ENCODE assay signal across 8 cellular contexts in the genomic region with DNA sequence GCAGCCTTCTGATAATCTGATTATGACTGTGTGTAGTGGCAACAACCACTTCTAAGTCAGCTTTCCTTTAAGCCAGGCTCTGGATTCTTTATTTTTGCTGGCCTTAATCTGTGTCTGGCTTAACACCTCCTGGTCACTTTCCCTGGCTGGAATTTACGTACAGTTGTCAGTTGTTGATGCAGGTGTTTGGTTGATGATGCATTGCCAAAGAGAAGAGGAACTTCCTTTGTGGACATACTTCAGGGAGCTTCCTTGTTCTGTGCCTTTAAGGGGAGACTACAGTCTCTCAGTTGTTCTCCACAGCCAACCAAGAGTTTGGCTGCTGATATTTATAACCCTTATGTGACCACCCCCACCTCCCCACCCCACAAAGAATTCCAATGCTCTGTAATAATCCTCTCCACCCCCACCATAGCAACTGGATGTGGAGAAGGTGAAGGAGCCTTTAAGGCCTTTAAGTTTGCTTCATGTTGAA.
DNase-seq lines count a peak whose midpoint lies in the region; ATAC-seq, FAIRE-seq and TF ChIP-seq lines count a peak whose summit lies in the region.

No MANE protein-coding gene starts in this region.

- FAIRE-seq in H54 (lab: Jason Lieb, UNC), result peak; percentile 92

- no peak overlapping the region for H3K4me3 ChIP-seq in foreskin fibroblast (ENCODE audit: low read depth in 1 of 2, low read length in 2 of 2)
- no peak overlapping the region for H3K4me3 ChIP-seq in H7 (ENCODE audit: insufficient read depth, low read depth, low read length)

- CTCF ChIA-PET in RWPE1 (lab: Yijun Ruan, JAX), result interaction anchor here (0.6 to 2.0 kb wide), 6 partner anchors 16 to 595 kb away, joined by 3 to 5 read pairs (median 4); no protein-coding TSS in a partner anchor

- H3K27me3 ChIP-seq in H7 (ENCODE audit: control insufficient read depth, insufficient read depth, low read length), result no peaks in the 10 kb centered on the region

- H3K36me3 ChIP-seq in H7 (replicated peaks; ENCODE audit: control insufficient read depth, insufficient read depth, low read length), result peaks cover under 1% of the 10 kb centered on the region

- H3K27ac ChIP-seq in RWPE1, result no peak overlapping the region

- no peak for TF ChIP-seq POLR2A in H54 (IDR thresholded peaks at IDR 0.05; ENCODE audit: low read depth, low read length)

- TF ChIP-seq CTCF in RWPE1 (conservative IDR thresholded peaks at IDR 0.05; ENCODE audit: low read depth), result no peak
- no peak for TF ChIP-seq CTCF in foreskin fibroblast (IDR thresholded peaks at IDR 0.05; ENCODE audit: low read depth, low read length)

- no peak for ATAC-seq in HG03045 (IDR thresholded peaks at IDR 0.05; ENCODE audit: unreplicated experiment)
- no peak for ATAC-seq in HG03196 (IDR thresholded peaks at IDR 0.05; ENCODE audit: unreplicated experiment)

- peak; percentile 69 for DNase-seq in H54 (ENCODE audit: insufficient read length, low spot score)
- DNase-seq in RWPE1 (ENCODE audit: low spot score), result peak; percentile 65
- peak; percentile 85 to 93 for DNase-seq in foreskin fibroblast
- DNase-seq in renal cortical epithelial cell (ENCODE audit: low read depth), result peak; percentile 95
- DNase-seq in NCI-H345 treated with DMSO at 0.1 percent for 48 hours (lab: John Stamatoyannopoulos, UW; ENCODE audit: unreplicated experiment), result no peak
- DNase-seq in H7, result no peak

- POLR2A ChIA-PET in RWPE1 (lab: Yijun Ruan, JAX; ENCODE audit: low non-redundant PET), result no interaction called here

Comparison
In these comparisons a context has a peak if more than half of its experiments do, and no peak if none do; other contexts are left out.
1. DNase-seq: peak in H54 (single experiment), RWPE1 (single experiment), foreskin fibroblast (2 of 2) and renal cortical epithelial cell (single experiment); none in NCI-H345 treated with DMSO at 0.1 percent for 48 hours (single experiment) and H7 (single experiment).